Comparison of ENCODE assay signal across 22 cellular contexts in the genomic region with DNA sequence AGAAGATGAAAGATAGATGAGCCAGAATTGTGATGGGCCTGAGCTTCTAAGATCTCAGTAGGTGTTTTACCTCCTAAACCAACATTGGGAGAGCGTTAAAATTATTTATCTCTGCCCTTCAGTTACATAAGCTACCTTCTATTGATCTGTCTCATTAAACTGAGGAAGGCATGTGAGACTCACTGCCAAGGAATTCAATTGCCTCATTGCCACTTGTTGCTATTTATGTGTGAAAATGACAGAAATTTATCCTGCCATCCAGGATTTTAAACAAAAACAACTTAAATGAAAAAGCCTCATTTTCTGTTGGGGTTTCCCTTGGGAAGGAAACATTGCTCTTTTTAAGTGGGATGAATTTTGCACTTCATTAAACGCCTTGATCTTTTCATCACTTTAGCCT.
A peak's percentile ranks its signal among the peaks of the same experiment; 100 is the strongest.
DNase-seq lines count a peak whose midpoint lies in the region; ATAC-seq, FAIRE-seq and TF ChIP-seq lines count a peak whose summit lies in the region.
"Had no signal": no experiment of that assay in that cellular context is flagged by ENCODE, and none has a peak within 500 bp of the region (broad histone marks: within the 10 kb centered on the region; RNA-seq: fewer than 3 reads in every experiment).

No MANE protein-coding gene starts in this region.

- peaks cover 50% of the 10 kb centered on the region for H3K9me3 Mint-ChIP-seq in nephron progenitor cell

- H3K27ac Mint-ChIP-seq in nephron progenitor cell = no peak overlapping the region
- H3K27ac Mint-ChIP-seq: CD8-positive, alpha-beta T cell; GM23338; IgD-negative memory B cell; T-cell had no signal

- peak overlapping the region; percentile 52 for H2AFZ ChIP-seq in HCT116 (ENCODE audit: low read depth, low read length, poor library complexity, severe bottlenecking)
- no peak overlapping the region for H2AFZ ChIP-seq in PC-9
- H2AFZ ChIP-seq in keratinocyte (ENCODE audit: control insufficient read depth, low read length) = no peak overlapping the region
- H2AFZ ChIP-seq: GM23338 had no signal

- H3K9me3 ChIP-seq in HCT116 (ENCODE audit: control insufficient read depth in 1 of 2, insufficient read depth in 1 of 2, low read depth in 1 of 2, low read length in 2 of 2) (no peaks in the 10 kb centered on the region), PC-9 (ENCODE audit: insufficient read depth, low read depth) (no peaks in the 10 kb centered on the region; the same call in none of the 2 replicates), keratinocyte (ENCODE audit: control insufficient read depth, low read depth, low read length) (no peaks in the 10 kb centered on the region)

- TF ChIP-seq RAD21 in HCT116 (IDR thresholded peaks at IDR 0.05; ENCODE audit: low read depth) = no peak

- peaks cover 11% of the 10 kb centered on the region for H3K27me3 Mint-ChIP-seq in nephron progenitor cell (ENCODE audit: low read depth, poor library complexity)
- H3K27me3 Mint-ChIP-seq: IgD-negative memory B cell, T-cell had no signal

- dilution Hi-C loops in keratinocyte (cut with MboI; ENCODE audit: extremely low pct_ligation_motif_present, low sequenced_read_pairs) = no loop called here

- intact Hi-C loops in HCT116 (cut with micrococcal nuclease) = no loop called here
- intact Hi-C loops in PC-9 (cut with micrococcal nuclease; ENCODE audit: unreplicated experiment) = no loop called here

- POLR2A ChIA-PET in HCT116 (lab: Charles Lee) = interaction anchor here (1.0 kb wide), 1 partner anchor 11 kb away, joined by 3 read pairs; no protein-coding TSS in a partner anchor
- POLR2A ChIA-PET in PC-9 (lab: Charles Lee; ENCODE audit: unreplicated experiment) = no interaction called here

- H3K4me2 ChIP-seq in HCT116 (ENCODE audit: low read length) (peak overlapping the region; percentile 30), PC-9 (peak overlapping the region; percentile 53), keratinocyte (ENCODE audit: control insufficient read depth, extremely low read depth, insufficient read depth, low read depth, low read length) (no peak overlapping the region)

- H3K27ac ChIP-seq in HCT116 (ENCODE audit: low read depth, low read length) (no peak overlapping the region), PC-9 (peak overlapping the region; percentile 74), keratinocyte (ENCODE audit: control insufficient read depth, insufficient read depth, low read length) (no peak overlapping the region)
- H3K27ac ChIP-seq: BLaER1 treated with 17β-estradiol and CSF1 and Interleukin-3, amounts not matched to agents 10 nM and 100 nM had no signal

- H3K4me3 ChIP-seq in AG10803 (ENCODE audit: low read length) (no peak overlapping the region), HCT116 (replicated peaks in 1 of 2; ENCODE audit: low read depth in 1 of 2, low read length in 2 of 2) (no peak overlapping the region), PC-9 (no peak overlapping the region), keratinocyte (ENCODE audit: control insufficient read depth in 2 of 3, extremely low read depth in 1 of 3, insufficient read depth in 2 of 3, low read depth in 1 of 3, low read length in 3 of 3) (no peak overlapping the region)
- H3K4me3 ChIP-seq: BLaER1 treated with 17β-estradiol and CSF1 and Interleukin-3, amounts not matched to agents 10 nM and 100 nM; GM23338 had no signal

- no peaks in the 10 kb centered on the region for H3K4me1 Mint-ChIP-seq in nephron progenitor cell
- H3K4me1 Mint-ChIP-seq: IgD-negative memory B cell, T-cell had no signal

- no peak for TF ChIP-seq POLR2A in HCT116 (IDR thresholded peaks at IDR 0.05; ENCODE audit: borderline replicate concordance, extremely low read depth, insufficient read depth, insufficient read length)

- H3K9me1 ChIP-seq in keratinocyte (ENCODE audit: control insufficient read depth, extremely low read depth, insufficient read depth, low read length) = no peaks in the 10 kb centered on the region

- H3K9me2 ChIP-seq in HCT116 (ENCODE audit: insufficient read depth) (no peaks in the 10 kb centered on the region), PC-9 (ENCODE audit: insufficient read depth) (no peaks in the 10 kb centered on the region)

- no peaks in the 10 kb centered on the region for H4K20me1 ChIP-seq in HCT116 (ENCODE audit: insufficient read depth)
- no peaks in the 10 kb centered on the region for H4K20me1 ChIP-seq in PC-9 (ENCODE audit: insufficient read depth)
- no peaks in the 10 kb centered on the region for H4K20me1 ChIP-seq in keratinocyte (ENCODE audit: control insufficient read depth, extremely low read depth, insufficient read depth, low read length)
- H4K20me1 ChIP-seq: BLaER1 treated with 17β-estradiol and CSF1 and Interleukin-3, amounts not matched to agents 10 nM and 100 nM had no signal

- H3K4me1 ChIP-seq in HCT116 (ENCODE audit: control insufficient read depth in 1 of 2, insufficient read depth in 2 of 2, low read length in 2 of 2) = peaks cover 5 to 13% of the 10 kb centered on the region in 2 experiments; a peak in 3 of 4 replicates
- H3K4me1 ChIP-seq in PC-9 (replicated peaks; ENCODE audit: insufficient read depth) = peaks cover 24% of the 10 kb centered on the region
- peaks cover 11% of the 10 kb centered on the region for H3K4me1 ChIP-seq in keratinocyte (ENCODE audit: control insufficient read depth, extremely low read depth, insufficient read depth, low read length)

- ATAC-seq in HCT116 = no peak
- ATAC-seq: CD8-positive, alpha-beta T cell; GM23338; SK-N-SH treated with all-trans-retinoic acid at 6 μM for 48 hours; T-cell had no signal

- H3K9ac ChIP-seq in HCT116 (ENCODE audit: low read length) (no peak overlapping the region), keratinocyte (ENCODE audit: control insufficient read depth, extremely low read depth, insufficient read depth, low read length) (no peak overlapping the region)
- H3K9ac ChIP-seq: BLaER1 treated with 17β-estradiol and CSF1 and Interleukin-3, amounts not matched to agents 10 nM and 100 nM had no signal

- peaks cover 16% of the 10 kb centered on the region for H3K36me3 Mint-ChIP-seq in nephron progenitor cell (ENCODE audit: low read depth)
- H3K36me3 Mint-ChIP-seq: CD8-positive, alpha-beta T cell; T-cell had no signal

- 0 out of 2 replicates have a peak, but pooled peaks cover 13% of the 10 kb centered on the region for H3F3A ChIP-seq in PC-9 (ENCODE audit: insufficient read depth, low read depth)

- peak; percentile 66 for DNase-seq in AG10803 (ENCODE audit: low read depth)
- no peak for DNase-seq in HCT116 (ENCODE audit: low read depth, low spot score)
- peak in 1 of 2 experiments; percentile 77 for DNase-seq in PC-9
- no peak for DNase-seq in keratinocyte (ENCODE audit: low read depth, low spot score)
- DNase-seq in GM13977 (ENCODE audit: low spot score) = no peak
- DNase-seq in nephron progenitor cell = no peak
- DNase-seq in NCI-H345 treated with DMSO at 0.1 percent for 48 hours (lab: John Stamatoyannopoulos, UW; ENCODE audit: unreplicated experiment) = no peak
- no peak for DNase-seq in AG08396 (ENCODE audit: low spot score)
- DNase-seq: CD8-positive, alpha-beta T cell; Kasumi-1; NCI-H1105; NCI-H2081; NCI-H748 treated with DMSO at 0.1 percent for 48 hours; NK-92 treated with Interleukin-12 subunit alpha and Interleukin-12 subunit beta, amount 100 ng/mL, for 24 hours; RPMI8226; SHP77 treated with DMSO at 0.1 percent for 48 hours; T-cell had no signal

- TF ChIP-seq CTCF in AG10803 (conservative IDR thresholded peaks at IDR 0.05; ENCODE audit: low read length) (no peak), HCT116 (IDR thresholded peaks at IDR 0.05 in 2 of 3, conservative IDR thresholded peaks at IDR 0.05 in 1 of 3; ENCODE audit: borderline replicate concordance in 1 of 3, insufficient read depth in 1 of 3, low read depth in 2 of 3, low read length in 2 of 3) (no peak), PC-9 (conservative IDR thresholded peaks at IDR 0.05) (no peak), keratinocyte (optimal IDR thresholded peaks at IDR 0.05 in 1 of 3, IDR thresholded peaks at IDR 0.05 in 1 of 3, conservative IDR thresholded peaks at IDR 0.05 in 1 of 3; ENCODE audit: extremely low read depth in 1 of 3, insufficient read depth in 2 of 3, low read length in 3 of 3) (no peak), GM13977 (IDR thresholded peaks at IDR 0.05; ENCODE audit: extremely low read depth, insufficient read depth, missing control alignments) (no peak), nephron progenitor cell (IDR thresholded peaks at IDR 0.05) (no peak)

- RAD21 ChIA-PET in HCT116 (lab: Charles Lee; ENCODE audit: low non-redundant PET in 1 of 2, low total read pairs in 2 of 2, uncharacterized antibody in 2 of 2, unreplicated experiment in 2 of 2) = no interaction called here

- peak; percentile 26 for FAIRE-seq in keratinocyte (lab: Jason Lieb, UNC)
- FAIRE-seq: A204.1 had no signal

- in situ Hi-C loops in GM13977 (cut with MboI; ENCODE audit: low pct_unique_long_range_greater_than_20kb, low sequenced_read_pairs, unreplicated experiment) = no loop called here

- BruUV-seq in HCT116 (replicated peaks; lab: Mats Ljungman, UMichigan) = no TSS peak
- BruUV-seq in PC-9 (replicated peaks; lab: Mats Ljungman, UMichigan) = no TSS peak

- H3K79me2 ChIP-seq in HCT116 (ENCODE audit: insufficient read depth, low read length) = no peaks in the 10 kb centered on the region
- H3K79me2 ChIP-seq in PC-9 (ENCODE audit: low read depth) = no peaks in the 10 kb centered on the region
- no peaks in the 10 kb centered on the region for H3K79me2 ChIP-seq in keratinocyte (ENCODE audit: control insufficient read depth, insufficient read depth, low read length)

- no peak overlapping the region for H3K4me3 Mint-ChIP-seq in nephron progenitor cell
- H3K4me3 Mint-ChIP-seq: CD8-positive, alpha-beta T cell; GM23338; T-cell had no signal

- no peaks in the 10 kb centered on the region for H3K27me3 ChIP-seq in HCT116 (ENCODE audit: insufficient read depth, low read length)
- no peaks in the 10 kb centered on the region for H3K27me3 ChIP-seq in PC-9 (ENCODE audit: insufficient read depth, low read depth)
- no peaks in the 10 kb centered on the region for H3K27me3 ChIP-seq in keratinocyte (ENCODE audit: control insufficient read depth, extremely low read depth, insufficient read depth, low read length)
- H3K27me3 ChIP-seq: BLaER1 treated with 17β-estradiol and CSF1 and Interleukin-3, amounts not matched to agents 10 nM and 100 nM had no signal

- H3K36me3 ChIP-seq in HCT116 (ENCODE audit: control insufficient read depth in 1 of 2, insufficient read depth in 2 of 2, low read length in 2 of 2) (no peaks in the 10 kb centered on the region), PC-9 (ENCODE audit: low read depth) (no peaks in the 10 kb centered on the region), keratinocyte (ENCODE audit: control insufficient read depth in 2 of 2, extremely low read depth in 1 of 2, insufficient read depth in 2 of 2, low read length in 2 of 2) (no peaks in the 10 kb centered on the region)
- H3K36me3 ChIP-seq: BLaER1 treated with 17β-estradiol and CSF1 and Interleukin-3, amounts not matched to agents 10 nM and 100 nM had no signal

- CTCF ChIA-PET in HCT116 (lab: Charles Lee) (no interaction called here), PC-9 (lab: Charles Lee) (no interaction called here)

TF ChIP-seq in HCT116, 20 proteins besides CTCF, POLR2A, EP300 and RAD21 (continues in another document):
- TF ChIP-seq EZH2 (IDR thresholded peaks at IDR 0.05) = no peak
- no peak for TF ChIP-seq SP1 (IDR thresholded peaks at IDR 0.05; ENCODE audit: low read depth)
- no peak for TF ChIP-seq ZFX (IDR thresholded peaks at IDR 0.05)
- TF ChIP-seq EGR1 (IDR thresholded peaks at IDR 0.05; ENCODE audit: low read depth) = no peak
- no peak for TF ChIP-seq POLR2AphosphoS5 (IDR thresholded peaks at IDR 0.05; ENCODE audit: low read depth, low read length)
